19 cellular contexts compared by ENCODE assay signal in the genomic region with DNA sequence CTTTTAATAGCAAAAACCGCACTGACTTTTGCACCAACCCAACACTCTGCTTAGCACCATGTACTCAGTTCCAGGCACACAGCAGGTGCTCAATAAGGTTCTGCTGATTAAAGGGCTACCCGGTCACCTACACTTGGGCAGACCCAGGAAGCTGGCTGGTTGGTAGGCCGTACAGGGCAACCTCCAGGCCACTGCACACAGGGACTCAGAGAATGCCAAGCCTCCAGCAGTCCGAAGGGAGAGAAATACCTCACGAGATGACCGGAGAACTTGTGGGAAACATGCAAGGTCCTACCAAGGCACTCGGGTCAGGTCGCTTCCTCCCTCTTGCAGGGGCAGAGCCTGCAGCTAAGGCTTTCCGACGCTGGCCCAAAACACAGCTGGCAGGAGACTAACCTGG.
"Had no signal": no experiment of that assay in that cellular context is flagged by ENCODE, and none has a peak within 500 bp of the region (broad histone marks: within the 10 kb centered on the region; RNA-seq: fewer than 3 reads in every experiment).

No MANE protein-coding gene starts in this region.

- H3K9me3 ChIP-seq: left lung, pancreas, suprapubic skin, tibial artery, upper lobe of left lung, uterus had no signal

- ATAC-seq: left lung, pancreas, sciatic nerve had no signal

- H3K36me3 ChIP-seq: left lung, pancreas, suprapubic skin, tibial artery, upper lobe of left lung, uterus had no signal

- H3K27ac ChIP-seq: coronary artery, left lung, pancreas, suprapubic skin, upper lobe of left lung, uterus had no signal

- H3K4me3 ChIP-seq: coronary artery, left lung, lung, pancreas, suprapubic skin, tibial artery, upper lobe of left lung, uterus had no signal

- DNase-seq: cerebellar nuclear complex; effector CD8-positive, alpha-beta T cell; foreskin melanocyte; islet precursor cell; left lung; mesenchymal stem cell; naive B cell; occipital lobe; pancreas; small intestine; stimulated activated CD4-positive, alpha-beta T cell treated with anti-CD3 and anti-CD28 coated beads, Interleukin-12 subunit alpha, Interleukin-12 subunit beta, amount 100 ng/mL, for 4 hours; stimulated activated naive CD4-positive, alpha-beta T cell treated with Interleukin-2 at 50 U/mL for 16 hours; tibial artery; upper lobe of left lung had no signal

- H3K27me3 ChIP-seq: left lung, pancreas, suprapubic skin, tibial artery, upper lobe of left lung, uterus had no signal

- FAIRE-seq: pancreas, small intestine had no signal
